In genomic region chr6:130191376-130191702, GRCh38 we compare ENCODE assay signal across 29 cellular contexts. TPM values are rescaled to one million over a fixed set of nuclear protein-coding genes. Genes with fewer than 3 reads are reported as not detected.
A peak's percentile ranks its signal among the peaks of the same experiment; 100 is the strongest.
DNase-seq lines count a peak whose midpoint lies in the region; ATAC-seq and TF ChIP-seq lines count a peak whose summit lies in the region.
"Had no signal": no experiment of that assay in that cellular context is flagged by ENCODE, and none has a peak within 500 bp of the region (broad histone marks: within the 10 kb centered on the region; RNA-seq: fewer than 3 reads in every experiment).

No MANE protein-coding gene starts in this region.

- CTCF ChIA-PET in CD4-positive, alpha-beta T cell (lab: Charles Lee): no interaction called here

- no peaks in the 10 kb centered on the region for H4K20me1 ChIP-seq in GM23338 (replicated peaks; ENCODE audit: insufficient read depth)

- H3K4me1 ChIP-seq in GM23338 (ENCODE audit: insufficient read depth): no peaks in the 10 kb centered on the region
- H3K4me1 ChIP-seq: A549, adrenal gland, suprapubic skin had no signal

- H3K79me2 ChIP-seq in GM23338 (replicated peaks; ENCODE audit: insufficient read depth): no peaks in the 10 kb centered on the region

- H3K27me3 ChIP-seq in CD4-positive, alpha-beta T cell (ENCODE audit: control insufficient read depth, insufficient read depth, low read length): no peaks in the 10 kb centered on the region
- H3K27me3 ChIP-seq in GM23338 (ENCODE audit: insufficient read depth): no peaks in the 10 kb centered on the region
- H3K27me3 ChIP-seq: adrenal gland, suprapubic skin had no signal

- peak overlapping the region; percentile 45 for H3K27ac Mint-ChIP-seq in activated T-cell treated with anti-CD3 and anti-CD28 coated beads, Interleukin-2, amount 50 U/mL, for 24 hours
- H3K27ac Mint-ChIP-seq in CD4-positive, alpha-beta T cell: peak overlapping the region; percentile 64
- H3K27ac Mint-ChIP-seq in immature natural killer cell (peak overlapping the region; percentile 81 to 97 (median 90)), GM23338 (no peak overlapping the region)
- H3K27ac Mint-ChIP-seq: activated T-helper 2 cell treated with anti-CD3 and anti-CD28 coated beads, Interferon-gamma antibody, Interleukin-2, Interleukin-4, amounts not matched to agents 10 μg/mL and 5 μg/mL and 100 μg/mL, durations not matched to agents 14 hours and 24 hours and 36 hours; nephron progenitor cell; stimulated activated memory B cell treated with anti-CD40 and anti-IgM and Interleukin-4, amounts not matched to agents 10 μg/mL and 1 μg/mL and 100 μg/mL, for 72 hours; T-helper 1 cell treated with Interleukin-12 subunit alpha and Interleukin-12 subunit beta and Interleukin-4 antibody, amounts not matched to agents 30 μg/mL and 1 μg/mL, for 36 hours had no signal

- H3K27ac ChIP-seq in CD4-positive, alpha-beta T cell (ENCODE audit: low read depth, low read length): no peak overlapping the region
- H3K27ac ChIP-seq in SK-N-MC (peak overlapping the region; percentile 60; the same call in 1 of the 2 replicates), GM23338 (ENCODE audit: low read depth) (no peak overlapping the region)
- H3K27ac ChIP-seq: A549, adrenal gland, RWPE1, suprapubic skin had no signal

- H3K4me3 ChIP-seq in SK-N-MC (no peak overlapping the region), GM23338 (no peak overlapping the region)
- H3K4me3 ChIP-seq: A549, adrenal gland, suprapubic skin had no signal

- H3K4me3 Mint-ChIP-seq in activated T-cell treated with anti-CD3 and anti-CD28 coated beads, Interleukin-2, amount 50 U/mL, for 24 hours: no peak overlapping the region
- H3K4me3 Mint-ChIP-seq in CD4-positive, alpha-beta T cell: no peak overlapping the region
- H3K4me3 Mint-ChIP-seq in immature natural killer cell (peak overlapping the region; percentile 60 to 84 (median 72)), GM23338 (no peak overlapping the region)
- H3K4me3 Mint-ChIP-seq: nephron progenitor cell; stimulated activated memory B cell treated with anti-CD40 and anti-IgM and Interleukin-4, amounts not matched to agents 10 μg/mL and 1 μg/mL and 100 μg/mL, for 72 hours; T-helper 1 cell treated with Interleukin-12 subunit alpha and Interleukin-12 subunit beta and Interleukin-4 antibody, amounts not matched to agents 30 μg/mL and 1 μg/mL, for 36 hours had no signal

- H3K36me3 Mint-ChIP-seq in activated T-cell treated with anti-CD3 and anti-CD28 coated beads, Interleukin-2, amount 50 U/mL, for 24 hours (ENCODE audit: low read depth): peaks cover 1% of the 10 kb centered on the region
- H3K36me3 Mint-ChIP-seq in CD4-positive, alpha-beta T cell (ENCODE audit: low read depth): peaks cover 33% of the 10 kb centered on the region
- H3K36me3 Mint-ChIP-seq in immature natural killer cell: peaks cover 16 to 45% (median 20%) of the 10 kb centered on the region in 3 donors
- H3K36me3 Mint-ChIP-seq in GM23338 (ENCODE audit: low read depth): peaks cover 67% of the 10 kb centered on the region
- H3K36me3 Mint-ChIP-seq: stimulated activated memory B cell treated with anti-CD40 and anti-IgM and Interleukin-4, amounts not matched to agents 10 μg/mL and 1 μg/mL and 100 μg/mL, for 72 hours had no signal

- DNase-seq in activated T-cell treated with anti-CD3 and anti-CD28 coated beads, Interleukin-2, amount 50 U/mL, for 24 hours: no peak
- no peak for DNase-seq in activated T-cell treated with anti-CD3 and anti-CD28 coated beads, Interleukin-2, amount 50 U/mL, for 48 hours
- DNase-seq in CD4-positive, alpha-beta T cell: no peak
- no peak for DNase-seq in SK-N-MC (ENCODE audit: low read depth, low spot score)
- DNase-seq in immature natural killer cell: no peak
- DNase-seq in GM23338 (ENCODE audit: low spot score): no peak
- DNase-seq in posterior vena cava (ENCODE audit: low spot score): no peak
- DNase-seq: adrenal gland, DMS 273 treated with DMSO at 0.1 percent for 48 hours, foreskin melanocyte, IMR-90, kidney glomerular epithelial cell, NCI-H1105, NCI-H187, NCI-H2171, NCI-H82, nephron progenitor cell had no signal

- POLR2A ChIA-PET in CD4-positive, alpha-beta T cell (lab: Charles Lee): interaction anchor here (0.7 to 1.6 kb wide), 3 partner anchors 12 to 25 kb away, joined by 3 to 9 read pairs (median 3); no protein-coding TSS in a partner anchor

- no peak for TF ChIP-seq CTCF in CD4-positive, alpha-beta T cell (IDR thresholded peaks at IDR 0.05)
- no peak for TF ChIP-seq CTCF in GM23338 (conservative IDR thresholded peaks at IDR 0.05; ENCODE audit: low read depth in 2 of 2)

- H3K4me1 Mint-ChIP-seq in activated T-cell treated with anti-CD3 and anti-CD28 coated beads, Interleukin-2, amount 50 U/mL, for 24 hours (ENCODE audit: low read depth): peaks cover 74% of the 10 kb centered on the region
- H3K4me1 Mint-ChIP-seq in CD4-positive, alpha-beta T cell (ENCODE audit: low read depth): peaks cover 91% of the 10 kb centered on the region
- H3K4me1 Mint-ChIP-seq in immature natural killer cell: peaks cover 98 to 100% of the 10 kb centered on the region in 2 donors
- H3K4me1 Mint-ChIP-seq in GM23338: peaks cover 5% of the 10 kb centered on the region

- no peak for ATAC-seq in CD4-positive, alpha-beta T cell (ENCODE audit: poor library complexity)
- ATAC-seq in GM23338: no peak
- ATAC-seq in HG02759 (IDR thresholded peaks at IDR 0.05; ENCODE audit: unreplicated experiment): no peak
- ATAC-seq: A549; HCT116; stimulated activated memory B cell treated with anti-CD40 and anti-IgM and Interleukin-4, amounts not matched to agents 10 μg/mL and 1 μg/mL and 100 μg/mL, for 72 hours had no signal

- no peaks in the 10 kb centered on the region for H3K36me3 ChIP-seq in SK-N-MC (ENCODE audit: insufficient read depth, low read length)
- peaks cover 4% of the 10 kb centered on the region; the same call in 1 of the 2 replicates for H3K36me3 ChIP-seq in GM23338 (ENCODE audit: insufficient read depth)
- H3K36me3 ChIP-seq: adrenal gland, suprapubic skin had no signal

- H3F3A ChIP-seq in GM23338 (replicated peaks; ENCODE audit: low read depth): no peaks in the 10 kb centered on the region

- no peak overlapping the region for H2AFZ ChIP-seq in GM23338

- H3K27me3 Mint-ChIP-seq in activated T-cell treated with anti-CD3 and anti-CD28 coated beads, Interleukin-2, amount 50 U/mL, for 24 hours: no peaks in the 10 kb centered on the region
- no peaks in the 10 kb centered on the region for H3K27me3 Mint-ChIP-seq in CD4-positive, alpha-beta T cell
- peaks cover 0 to 3% (median 0%) of the 10 kb centered on the region in 3 donors for H3K27me3 Mint-ChIP-seq in immature natural killer cell (ENCODE audit: low read depth in 3 of 3)
- peaks cover 14% of the 10 kb centered on the region for H3K27me3 Mint-ChIP-seq in GM23338 (ENCODE audit: insufficient read depth, low read depth, poor library complexity)
- H3K27me3 Mint-ChIP-seq: stimulated activated memory B cell treated with anti-CD40 and anti-IgM and Interleukin-4, amounts not matched to agents 10 μg/mL and 1 μg/mL and 100 μg/mL, for 72 hours had no signal

- no peaks in the 10 kb centered on the region for H3K9me3 Mint-ChIP-seq in activated T-cell treated with anti-CD3 and anti-CD28 coated beads, Interleukin-2, amount 50 U/mL, for 24 hours
- H3K9me3 Mint-ChIP-seq in CD4-positive, alpha-beta T cell: no peaks in the 10 kb centered on the region
- no peaks in the 10 kb centered on the region for H3K9me3 Mint-ChIP-seq in immature natural killer cell
- peaks cover 54% of the 10 kb centered on the region for H3K9me3 Mint-ChIP-seq in GM23338
- H3K9me3 Mint-ChIP-seq: activated T-helper 2 cell treated with anti-CD3 and anti-CD28 coated beads, Interferon-gamma antibody, Interleukin-2, Interleukin-4, amounts not matched to agents 10 μg/mL and 5 μg/mL and 100 μg/mL, durations not matched to agents 14 hours and 24 hours and 36 hours; stimulated activated memory B cell treated with anti-CD40 and anti-IgM and Interleukin-4, amounts not matched to agents 10 μg/mL and 1 μg/mL and 100 μg/mL, for 72 hours had no signal

- H3K9ac ChIP-seq in SK-N-MC (ENCODE audit: insufficient read length): no peak overlapping the region

- H3K9me3 ChIP-seq in CD4-positive, alpha-beta T cell (ENCODE audit: control insufficient read depth, low read length): no peaks in the 10 kb centered on the region
- H3K9me3 ChIP-seq in SK-N-MC (ENCODE audit: low read depth, low read length): no peaks in the 10 kb centered on the region
- H3K9me3 ChIP-seq: A549, adrenal gland, suprapubic skin had no signal

- intact Hi-C loops in CD4-positive, alpha-beta T cell (cut with DNase I, micrococcal nuclease): no loop called here
- intact Hi-C loops in posterior vena cava (cut with DNase I): no loop called here

- H3K9me2 ChIP-seq in GM23338 (ENCODE audit: insufficient read depth): peaks cover 6% of the 10 kb centered on the region; the same call in 1 of the 2 replicates

- H3K4me2 ChIP-seq in GM23338: no peak overlapping the region
- H3K4me2 ChIP-seq: A549 had no signal

TF ChIP-seq in GM23338, 12 proteins besides CTCF, POLR2A, EP300 and RAD21 (continues in another document):
- TF ChIP-seq CREB1 (CRISPR knock-in tag; IDR thresholded peaks at IDR 0.05; ENCODE audit: low read depth) (no peak), ZNF331 (CRISPR knock-in tag; IDR thresholded peaks at IDR 0.05; ENCODE audit: low read depth) (no peak)

RNA-seq across cellular contexts. Expression of gene SAMD3, which starts 31.4 kb away (rescaled TPM):
- 10 to 100 TPM; 24.3 to 28.7 TPM for total RNA-seq in CD4-positive, alpha-beta T cell
- polyA plus RNA-seq in immature natural killer cell (100 to 1,000 TPM; 208 to 376 (median 275) TPM), GM23338 (2016; fragmentation: Nextera tagmentation; extraction: Ambion mirVana) (3.2 and 3.8 TPM in 2 replicates)
- 3.8 and 4.9 TPM in 2 replicates for total RNA-seq in GM23338 (2014; rRNA removed; shearing (Covaris generic))
- total RNA-seq in posterior vena cava: 1 to 10 TPM; 1.5 to 2.6 TPM
- total RNA-seq: dermis microvascular lymphatic vessel endothelial cell, lung microvascular endothelial cell, NCI-H460, renal cortical epithelial cell had no signal
- polyA plus RNA-seq: A549 had no signal

Comparison
In these comparisons a context has a peak if more than half of its experiments do, and no peak if none do; other contexts are left out.
1. H3K4me3 Mint-ChIP-seq: peak in immature natural killer cell (5 of 5); none in activated T-cell treated with anti-CD3 and anti-CD28 coated beads, Interleukin-2, amount 50 U/mL, for 24 hours (single experiment), CD4-positive, alpha-beta T cell (single experiment) and GM23338 (single experiment).